1 cellular context compared by ENCODE assay signal in the genomic region with DNA sequence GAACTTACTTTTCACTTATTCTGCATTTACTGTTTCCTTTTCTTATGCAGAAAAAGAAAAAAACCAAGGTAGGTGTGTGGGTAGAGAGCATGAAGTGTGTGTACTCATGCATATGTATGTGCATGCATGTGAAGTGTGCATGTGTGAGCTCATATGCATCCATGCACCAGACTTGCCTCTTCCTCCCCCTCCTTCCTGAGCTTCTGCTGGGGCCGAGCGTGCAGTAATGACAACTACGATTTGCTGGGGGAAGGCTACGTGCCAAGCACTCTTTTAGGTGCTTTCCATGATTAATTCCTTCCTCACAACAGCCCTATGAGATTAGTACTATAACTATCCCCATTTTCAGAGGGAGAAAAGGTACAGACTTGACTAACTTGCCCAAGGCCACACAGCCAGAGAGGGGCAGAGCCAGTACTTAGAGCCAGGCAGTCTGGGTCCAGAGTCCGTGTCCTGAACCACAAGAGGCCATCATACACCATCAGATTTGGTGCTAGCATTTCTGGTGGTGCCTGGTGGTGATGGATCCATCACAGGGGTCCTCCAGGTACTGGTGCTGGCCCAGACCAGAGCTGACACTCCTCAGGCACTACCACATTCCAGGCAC.
A peak's percentile ranks its signal among the peaks of the same experiment; 100 is the strongest.
TF ChIP-seq lines count a peak whose summit lies in the region.

No MANE protein-coding gene starts in this region.

TF ChIP-seq in HepG2, 621 proteins besides CTCF, POLR2A, EP300 and RAD21 (continues in another document):
- TF ChIP-seq, protein P1, sequence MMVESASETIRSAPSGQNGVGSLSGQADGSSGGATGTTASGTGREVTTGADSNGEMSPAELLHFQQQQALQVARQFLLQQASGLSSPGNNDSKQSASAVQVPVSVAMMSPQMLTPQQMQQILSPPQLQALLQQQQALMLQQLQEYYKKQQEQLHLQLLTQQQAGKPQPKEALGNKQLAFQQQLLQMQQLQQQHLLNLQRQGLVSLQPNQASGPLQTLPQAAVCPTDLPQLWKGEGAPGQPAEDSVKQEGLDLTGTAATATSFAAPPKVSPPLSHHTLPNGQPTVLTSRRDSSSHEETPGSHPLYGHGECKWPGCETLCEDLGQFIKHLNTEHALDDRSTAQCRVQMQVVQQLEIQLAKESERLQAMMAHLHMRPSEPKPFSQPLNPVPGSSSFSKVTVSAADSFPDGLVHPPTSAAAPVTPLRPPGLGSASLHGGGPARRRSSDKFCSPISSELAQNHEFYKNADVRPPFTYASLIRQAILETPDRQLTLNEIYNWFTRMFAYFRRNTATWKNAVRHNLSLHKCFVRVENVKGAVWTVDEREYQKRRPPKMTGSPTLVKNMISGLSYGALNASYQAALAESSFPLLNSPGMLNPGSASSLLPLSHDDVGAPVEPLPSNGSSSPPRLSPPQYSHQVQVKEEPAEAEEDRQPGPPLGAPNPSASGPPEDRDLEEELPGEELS (CRISPR knock-in tag; IDR thresholded peaks at IDR 0.05): no peak
- TF ChIP-seq FOXK2 (IDR thresholded peaks at IDR 0.05) (no peak), CBX2 (IDR thresholded peaks at IDR 0.05; ENCODE audit: low read depth, low read length) (no peak), CBX2 (CRISPR knock-in tag; IDR thresholded peaks at IDR 0.05; ENCODE audit: low read depth) (no peak), SPEN (CRISPR knock-in tag; IDR thresholded peaks at IDR 0.05; ENCODE audit: low read depth) (no peak), HNF4G (IDR thresholded peaks at IDR 0.05; ENCODE audit: borderline replicate concordance, low read depth, low read length) (peak; percentile 66), HNF4G (CRISPR knock-in tag; IDR thresholded peaks at IDR 0.05; ENCODE audit: borderline replicate concordance, low read depth) (no peak; the same call in 1 of the 2 replicates), SAP130 (CRISPR knock-in tag; IDR thresholded peaks at IDR 0.05; ENCODE audit: low read depth) (peak; percentile 20; the same call in 1 of the 2 replicates), LCORL (IDR thresholded peaks at IDR 0.05) (no peak), LCORL (CRISPR knock-in tag; IDR thresholded peaks at IDR 0.05) (no peak), ZSCAN22 (CRISPR knock-in tag; IDR thresholded peaks at IDR 0.05) (peak; percentile 88), HNF4A (CRISPR knock-in tag; IDR thresholded peaks at IDR 0.05) (peak; percentile 92), ZFP36L1 (CRISPR knock-in tag; IDR thresholded peaks at IDR 0.05) (no peak), ZNF644 (CRISPR knock-in tag; IDR thresholded peaks at IDR 0.05; ENCODE audit: low read depth) (peak; percentile 68; the same call in 1 of the 2 replicates)
- TF ChIP-seq, protein P2, sequence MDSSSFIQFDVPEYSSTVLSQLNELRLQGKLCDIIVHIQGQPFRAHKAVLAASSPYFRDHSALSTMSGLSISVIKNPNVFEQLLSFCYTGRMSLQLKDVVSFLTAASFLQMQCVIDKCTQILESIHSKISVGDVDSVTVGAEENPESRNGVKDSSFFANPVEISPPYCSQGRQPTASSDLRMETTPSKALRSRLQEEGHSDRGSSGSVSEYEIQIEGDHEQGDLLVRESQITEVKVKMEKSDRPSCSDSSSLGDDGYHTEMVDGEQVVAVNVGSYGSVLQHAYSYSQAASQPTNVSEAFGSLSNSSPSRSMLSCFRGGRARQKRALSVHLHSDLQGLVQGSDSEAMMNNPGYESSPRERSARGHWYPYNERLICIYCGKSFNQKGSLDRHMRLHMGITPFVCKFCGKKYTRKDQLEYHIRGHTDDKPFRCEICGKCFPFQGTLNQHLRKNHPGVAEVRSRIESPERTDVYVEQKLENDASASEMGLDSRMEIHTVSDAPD (CRISPR knock-in tag; IDR thresholded peaks at IDR 0.05): 0 out of 2 replicates have a peak, but pooled peaks have one; percentile 59
- TF ChIP-seq, protein P3, sequence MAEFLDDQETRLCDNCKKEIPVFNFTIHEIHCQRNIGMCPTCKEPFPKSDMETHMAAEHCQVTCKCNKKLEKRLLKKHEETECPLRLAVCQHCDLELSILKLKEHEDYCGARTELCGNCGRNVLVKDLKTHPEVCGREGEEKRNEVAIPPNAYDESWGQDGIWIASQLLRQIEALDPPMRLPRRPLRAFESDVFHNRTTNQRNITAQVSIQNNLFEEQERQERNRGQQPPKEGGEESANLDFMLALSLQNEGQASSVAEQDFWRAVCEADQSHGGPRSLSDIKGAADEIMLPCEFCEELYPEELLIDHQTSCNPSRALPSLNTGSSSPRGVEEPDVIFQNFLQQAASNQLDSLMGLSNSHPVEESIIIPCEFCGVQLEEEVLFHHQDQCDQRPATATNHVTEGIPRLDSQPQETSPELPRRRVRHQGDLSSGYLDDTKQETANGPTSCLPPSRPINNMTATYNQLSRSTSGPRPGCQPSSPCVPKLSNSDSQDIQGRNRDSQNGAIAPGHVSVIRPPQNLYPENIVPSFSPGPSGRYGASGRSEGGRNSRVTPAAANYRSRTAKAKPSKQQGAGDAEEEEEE (CRISPR knock-in tag; IDR thresholded peaks at IDR 0.05; ENCODE audit: borderline replicate concordance): no peak
- TF ChIP-seq, protein P4, sequence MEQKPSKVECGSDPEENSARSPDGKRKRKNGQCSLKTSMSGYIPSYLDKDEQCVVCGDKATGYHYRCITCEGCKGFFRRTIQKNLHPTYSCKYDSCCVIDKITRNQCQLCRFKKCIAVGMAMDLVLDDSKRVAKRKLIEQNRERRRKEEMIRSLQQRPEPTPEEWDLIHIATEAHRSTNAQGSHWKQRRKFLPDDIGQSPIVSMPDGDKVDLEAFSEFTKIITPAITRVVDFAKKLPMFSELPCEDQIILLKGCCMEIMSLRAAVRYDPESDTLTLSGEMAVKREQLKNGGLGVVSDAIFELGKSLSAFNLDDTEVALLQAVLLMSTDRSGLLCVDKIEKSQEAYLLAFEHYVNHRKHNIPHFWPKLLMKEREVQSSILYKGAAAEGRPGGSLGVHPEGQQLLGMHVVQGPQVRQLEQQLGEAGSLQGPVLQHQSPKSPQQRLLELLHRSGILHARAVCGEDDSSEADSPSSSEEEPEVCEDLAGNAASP (CRISPR knock-in tag; IDR thresholded peaks at IDR 0.05; ENCODE audit: borderline replicate concordance): peak; percentile 68; the same call in 1 of the 2 replicates
- TF ChIP-seq, protein P5, sequence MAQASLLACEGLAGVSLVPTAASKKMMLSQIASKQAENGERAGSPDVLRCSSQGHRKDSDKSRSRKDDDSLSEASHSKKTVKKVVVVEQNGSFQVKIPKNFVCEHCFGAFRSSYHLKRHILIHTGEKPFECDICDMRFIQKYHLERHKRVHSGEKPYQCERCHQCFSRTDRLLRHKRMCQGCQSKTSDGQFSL (CRISPR knock-in tag; IDR thresholded peaks at IDR 0.05): no peak
- TF ChIP-seq, protein P6, sequence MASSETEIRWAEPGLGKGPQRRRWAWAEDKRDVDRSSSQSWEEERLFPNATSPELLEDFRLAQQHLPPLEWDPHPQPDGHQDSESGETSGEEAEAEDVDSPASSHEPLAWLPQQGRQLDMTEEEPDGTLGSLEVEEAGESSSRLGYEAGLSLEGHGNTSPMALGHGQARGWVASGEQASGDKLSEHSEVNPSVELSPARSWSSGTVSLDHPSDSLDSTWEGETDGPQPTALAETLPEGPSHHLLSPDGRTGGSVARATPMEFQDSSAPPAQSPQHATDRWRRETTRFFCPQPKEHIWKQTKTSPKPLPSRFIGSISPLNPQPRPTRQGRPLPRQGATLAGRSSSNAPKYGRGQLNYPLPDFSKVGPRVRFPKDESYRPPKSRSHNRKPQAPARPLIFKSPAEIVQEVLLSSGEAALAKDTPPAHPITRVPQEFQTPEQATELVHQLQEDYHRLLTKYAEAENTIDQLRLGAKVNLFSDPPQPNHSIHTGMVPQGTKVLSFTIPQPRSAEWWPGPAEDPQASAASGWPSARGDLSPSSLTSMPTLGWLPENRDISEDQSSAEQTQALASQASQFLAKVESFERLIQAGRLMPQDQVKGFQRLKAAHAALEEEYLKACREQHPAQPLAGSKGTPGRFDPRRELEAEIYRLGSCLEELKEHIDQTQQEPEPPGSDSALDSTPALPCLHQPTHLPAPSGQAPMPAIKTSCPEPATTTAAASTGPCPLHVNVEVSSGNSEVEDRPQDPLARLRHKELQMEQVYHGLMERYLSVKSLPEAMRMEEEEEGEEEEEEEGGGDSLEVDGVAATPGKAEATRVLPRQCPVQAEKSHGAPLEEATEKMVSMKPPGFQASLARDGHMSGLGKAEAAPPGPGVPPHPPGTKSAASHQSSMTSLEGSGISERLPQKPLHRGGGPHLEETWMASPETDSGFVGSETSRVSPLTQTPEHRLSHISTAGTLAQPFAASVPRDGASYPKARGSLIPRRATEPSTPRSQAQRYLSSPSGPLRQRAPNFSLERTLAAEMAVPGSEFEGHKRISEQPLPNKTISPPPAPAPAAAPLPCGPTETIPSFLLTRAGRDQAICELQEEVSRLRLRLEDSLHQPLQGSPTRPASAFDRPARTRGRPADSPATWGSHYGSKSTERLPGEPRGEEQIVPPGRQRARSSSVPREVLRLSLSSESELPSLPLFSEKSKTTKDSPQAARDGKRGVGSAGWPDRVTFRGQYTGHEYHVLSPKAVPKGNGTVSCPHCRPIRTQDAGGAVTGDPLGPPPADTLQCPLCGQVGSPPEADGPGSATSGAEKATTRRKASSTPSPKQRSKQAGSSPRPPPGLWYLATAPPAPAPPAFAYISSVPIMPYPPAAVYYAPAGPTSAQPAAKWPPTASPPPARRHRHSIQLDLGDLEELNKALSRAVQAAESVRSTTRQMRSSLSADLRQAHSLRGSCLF (CRISPR knock-in tag; IDR thresholded peaks at IDR 0.05; ENCODE audit: borderline replicate concordance): no peak
- TF ChIP-seq, protein P7, sequence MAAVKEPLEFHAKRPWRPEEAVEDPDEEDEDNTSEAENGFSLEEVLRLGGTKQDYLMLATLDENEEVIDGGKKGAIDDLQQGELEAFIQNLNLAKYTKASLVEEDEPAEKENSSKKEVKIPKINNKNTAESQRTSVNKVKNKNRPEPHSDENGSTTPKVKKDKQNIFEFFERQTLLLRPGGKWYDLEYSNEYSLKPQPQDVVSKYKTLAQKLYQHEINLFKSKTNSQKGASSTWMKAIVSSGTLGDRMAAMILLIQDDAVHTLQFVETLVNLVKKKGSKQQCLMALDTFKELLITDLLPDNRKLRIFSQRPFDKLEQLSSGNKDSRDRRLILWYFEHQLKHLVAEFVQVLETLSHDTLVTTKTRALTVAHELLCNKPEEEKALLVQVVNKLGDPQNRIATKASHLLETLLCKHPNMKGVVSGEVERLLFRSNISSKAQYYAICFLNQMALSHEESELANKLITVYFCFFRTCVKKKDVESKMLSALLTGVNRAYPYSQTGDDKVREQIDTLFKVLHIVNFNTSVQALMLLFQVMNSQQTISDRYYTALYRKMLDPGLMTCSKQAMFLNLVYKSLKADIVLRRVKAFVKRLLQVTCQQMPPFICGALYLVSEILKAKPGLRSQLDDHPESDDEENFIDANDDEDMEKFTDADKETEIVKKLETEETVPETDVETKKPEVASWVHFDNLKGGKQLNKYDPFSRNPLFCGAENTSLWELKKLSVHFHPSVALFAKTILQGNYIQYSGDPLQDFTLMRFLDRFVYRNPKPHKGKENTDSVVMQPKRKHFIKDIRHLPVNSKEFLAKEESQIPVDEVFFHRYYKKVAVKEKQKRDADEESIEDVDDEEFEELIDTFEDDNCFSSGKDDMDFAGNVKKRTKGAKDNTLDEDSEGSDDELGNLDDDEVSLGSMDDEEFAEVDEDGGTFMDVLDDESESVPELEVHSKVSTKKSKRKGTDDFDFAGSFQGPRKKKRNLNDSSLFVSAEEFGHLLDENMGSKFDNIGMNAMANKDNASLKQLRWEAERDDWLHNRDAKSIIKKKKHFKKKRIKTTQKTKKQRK (IDR thresholded peaks at IDR 0.05; ENCODE audit: low read length): no peak
- TF ChIP-seq, protein P8, sequence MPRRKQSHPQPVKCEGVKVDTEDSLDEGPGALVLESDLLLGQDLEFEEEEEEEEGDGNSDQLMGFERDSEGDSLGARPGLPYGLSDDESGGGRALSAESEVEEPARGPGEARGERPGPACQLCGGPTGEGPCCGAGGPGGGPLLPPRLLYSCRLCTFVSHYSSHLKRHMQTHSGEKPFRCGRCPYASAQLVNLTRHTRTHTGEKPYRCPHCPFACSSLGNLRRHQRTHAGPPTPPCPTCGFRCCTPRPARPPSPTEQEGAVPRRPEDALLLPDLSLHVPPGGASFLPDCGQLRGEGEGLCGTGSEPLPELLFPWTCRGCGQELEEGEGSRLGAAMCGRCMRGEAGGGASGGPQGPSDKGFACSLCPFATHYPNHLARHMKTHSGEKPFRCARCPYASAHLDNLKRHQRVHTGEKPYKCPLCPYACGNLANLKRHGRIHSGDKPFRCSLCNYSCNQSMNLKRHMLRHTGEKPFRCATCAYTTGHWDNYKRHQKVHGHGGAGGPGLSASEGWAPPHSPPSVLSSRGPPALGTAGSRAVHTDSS (CRISPR knock-in tag; conservative IDR thresholded peaks at IDR 0.05): no peak
- TF ChIP-seq, protein P9, sequence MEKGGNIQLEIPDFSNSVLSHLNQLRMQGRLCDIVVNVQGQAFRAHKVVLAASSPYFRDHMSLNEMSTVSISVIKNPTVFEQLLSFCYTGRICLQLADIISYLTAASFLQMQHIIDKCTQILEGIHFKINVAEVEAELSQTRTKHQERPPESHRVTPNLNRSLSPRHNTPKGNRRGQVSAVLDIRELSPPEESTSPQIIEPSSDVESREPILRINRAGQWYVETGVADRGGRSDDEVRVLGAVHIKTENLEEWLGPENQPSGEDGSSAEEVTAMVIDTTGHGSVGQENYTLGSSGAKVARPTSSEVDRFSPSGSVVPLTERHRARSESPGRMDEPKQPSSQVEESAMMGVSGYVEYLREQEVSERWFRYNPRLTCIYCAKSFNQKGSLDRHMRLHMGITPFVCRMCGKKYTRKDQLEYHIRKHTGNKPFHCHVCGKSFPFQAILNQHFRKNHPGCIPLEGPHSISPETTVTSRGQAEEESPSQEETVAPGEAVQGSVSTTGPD (CRISPR knock-in tag; IDR thresholded peaks at IDR 0.05): peak; percentile 78; the same call in 1 of the 2 replicates
